Comparison of ENCODE assay signal across 7 cellular contexts in genomic region chr2:16390561-16390960, GRCh38.
"Had no signal": no experiment of that assay in that cellular context is flagged by ENCODE, and none has a peak within 500 bp of the region (broad histone marks: within the 10 kb centered on the region; RNA-seq: fewer than 3 reads in every experiment).

No MANE protein-coding gene starts in this region.

- H3K4me3 Mint-ChIP-seq: GM23338, HFFc6 had no signal

- H3K4me1 Mint-ChIP-seq: GM23338 had no signal

- H3K4me1 ChIP-seq: HAP-1 had no signal

- H3K9me3 Mint-ChIP-seq: GM23338 had no signal

- H2AFZ ChIP-seq: GM23248, GM23338 had no signal

- H3K36me3 ChIP-seq: HAP-1 had no signal

- DNase-seq: GM23248, GOT3, H7, HCEC 1CT, HFFc6 had no signal

- H3K9me3 ChIP-seq: HAP-1 had no signal

- H3K27ac Mint-ChIP-seq: GM23338, HFFc6 had no signal

- H3K4me2 ChIP-seq: GM23338 had no signal

- H3K27ac ChIP-seq: GM23248 had no signal

- H3K9ac ChIP-seq: GM23248 had no signal

- H3K4me3 ChIP-seq: GM23248, GM23338, HAP-1 had no signal
